Comparison of ENCODE assay signal across 1 cellular context in genomic region chr4:52572936-52573485, GRCh38.
TF ChIP-seq lines count a peak whose summit lies in the region.

No MANE protein-coding gene starts in this region.

TF ChIP-seq in H1, 55 proteins besides CTCF, POLR2A, EP300 and RAD21 (continued from another document):
- TF ChIP-seq, protein P1, sequence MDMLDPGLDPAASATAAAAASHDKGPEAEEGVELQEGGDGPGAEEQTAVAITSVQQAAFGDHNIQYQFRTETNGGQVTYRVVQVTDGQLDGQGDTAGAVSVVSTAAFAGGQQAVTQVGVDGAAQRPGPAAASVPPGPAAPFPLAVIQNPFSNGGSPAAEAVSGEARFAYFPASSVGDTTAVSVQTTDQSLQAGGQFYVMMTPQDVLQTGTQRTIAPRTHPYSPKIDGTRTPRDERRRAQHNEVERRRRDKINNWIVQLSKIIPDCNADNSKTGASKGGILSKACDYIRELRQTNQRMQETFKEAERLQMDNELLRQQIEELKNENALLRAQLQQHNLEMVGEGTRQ (IDR thresholded peaks at IDR 0.05; ENCODE audit: low read length): no peak
- no peak for TF ChIP-seq MAX (IDR thresholded peaks at IDR 0.05)
